ENCODE assay signal across 8 cellular contexts in the genomic region with DNA sequence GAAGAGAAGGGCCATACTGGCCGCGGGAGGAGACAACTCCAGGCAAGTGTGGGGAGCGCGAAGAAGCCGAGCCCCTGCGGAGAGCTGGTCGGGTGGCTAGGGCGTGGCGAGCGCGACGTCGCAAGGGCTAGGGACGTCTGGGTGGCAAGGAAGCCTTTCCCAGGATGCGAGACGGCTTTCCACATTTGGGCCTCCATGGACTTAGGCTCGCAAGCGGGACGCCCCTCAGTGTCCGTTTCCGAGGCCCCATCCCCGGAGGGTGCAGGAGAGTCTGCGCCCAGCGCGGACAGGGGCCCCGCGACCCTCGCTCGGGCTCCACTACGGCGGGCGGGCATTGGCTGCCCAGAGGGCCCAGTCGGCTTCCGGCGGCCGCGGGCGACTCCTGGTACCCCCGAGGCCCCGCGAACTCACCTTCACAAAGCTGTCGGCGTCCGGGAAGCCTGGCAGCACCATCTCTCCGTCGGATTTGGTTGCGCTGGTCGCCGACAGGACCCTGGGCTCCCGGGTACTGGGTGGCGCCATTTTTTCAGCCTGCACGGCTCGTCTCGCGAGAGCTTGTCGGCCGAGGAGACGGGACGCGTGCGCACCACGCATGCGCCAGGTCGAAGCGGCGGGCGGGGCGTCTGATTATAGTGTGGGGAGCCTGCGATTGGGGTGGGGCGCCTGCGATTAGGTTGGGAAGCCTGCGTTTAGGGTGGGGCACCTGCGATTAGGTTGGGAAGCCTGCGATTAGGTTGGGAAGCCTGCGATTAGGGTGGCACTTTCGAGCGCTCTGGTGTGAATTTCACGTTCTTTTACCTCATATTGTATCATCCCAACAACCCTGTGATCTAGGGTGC. TPM values are rescaled to one million over a fixed set of nuclear protein-coding genes. Genes with fewer than 3 reads are reported as not detected.
DNase-seq lines count a peak whose midpoint lies in the region; ATAC-seq and TF ChIP-seq lines count a peak whose summit lies in the region.

Gene EXOSC10, minus strand, starts transcription at position 560 of the 839 bp plus-strand sequence. Its CDS starts 38 bp downstream, at position 522.

- H3K9me3 ChIP-seq in right atrium auricular region: no peaks in the 10 kb centered on the region
- H3K9me3 ChIP-seq in psoas muscle: no peaks in the 10 kb centered on the region

- H3K4me3 ChIP-seq in right atrium auricular region: peak within 1 kb of the TSS; percentile 91 to 97
- peak within 1 kb of the TSS; percentile 99 for H3K4me3 ChIP-seq in psoas muscle
- peak within 1 kb of the TSS; percentile 92 for H3K4me3 ChIP-seq in urinary bladder (ENCODE audit: low read depth, low read length)

- in situ Hi-C loops in GM13976 (cut with MboI; ENCODE audit: low sequenced_read_pairs, unreplicated experiment): no loop called here

- DNase-seq in GM13976 (ENCODE audit: low spot score): peak; percentile 98
- peak; percentile 82 to 86 for DNase-seq in NCI-H187 (lab: John Stamatoyannopoulos, UW)
- peak in 57 of 58 donors; percentile 56 to 94 (median 84) for DNase-seq in anterior cingulate cortex (lab: John Stamatoyannopoulos, UW)
- peak; percentile 89 for DNase-seq in right atrium auricular region (ENCODE audit: low spot score)
- peak; percentile 94 to 97 for DNase-seq in psoas muscle

- 0 to 1% (median 1%) methylated on average over 78 of the region's 78 CpGs for WGBS in psoas muscle, 3 donors
- under 1% methylated on average over 78 of the region's 78 CpGs for WGBS in urinary bladder

- H3K36me3 ChIP-seq in right atrium auricular region (peaks cover 24% of the 10 kb centered on the region), psoas muscle (ENCODE audit: insufficient read depth in 1 of 2, low read depth in 1 of 2) (peaks cover 2 to 35% of the 10 kb centered on the region in 2 donors), urinary bladder (ENCODE audit: insufficient read depth) (peaks cover 2% of the 10 kb centered on the region)

- peak within 1 kb of the TSS; percentile 71 to 82 for H3K27ac ChIP-seq in right atrium auricular region
- peak within 1 kb of the TSS; percentile 82 for H3K27ac ChIP-seq in psoas muscle
- H3K27ac ChIP-seq in urinary bladder (ENCODE audit: low read depth): peak within 1 kb of the TSS; percentile 73

- intact Hi-C loops in T-helper 2 cell treated with Interferon-gamma antibody and Interleukin-4, amounts not matched to agents 100 ng/mL and 5 ng/mL, for 36 hours (cut with micrococcal nuclease): loop anchor here (2.0 kb wide), 1 partner anchor 39 kb away; the partner anchor contains the start of gene SRM
- intact Hi-C loops in psoas muscle (cut with DNase I): loop anchor here in 1 of 2 donors (5.0 kb wide), 1 partner anchor 53 kb away; no protein-coding TSS in a partner anchor

- TF ChIP-seq CTCF in GM13976 (IDR thresholded peaks at IDR 0.05; ENCODE audit: borderline replicate concordance, control extremely low read depth, extremely low read depth, insufficient read depth, missing control alignments): no peak
- TF ChIP-seq CTCF in right atrium auricular region (IDR thresholded peaks at IDR 0.05): peak in 1 of 2 donors; percentile 42
- TF ChIP-seq CTCF in psoas muscle (IDR thresholded peaks at IDR 0.05): no peak

- no peaks in the 10 kb centered on the region for H3K27me3 ChIP-seq in right atrium auricular region
- no peaks in the 10 kb centered on the region for H3K27me3 ChIP-seq in psoas muscle (ENCODE audit: insufficient read depth in 3 of 3, low read length in 2 of 3)

- H3K4me1 ChIP-seq in right atrium auricular region: peaks cover 0 to 17% of the 10 kb centered on the region in 2 donors
- H3K4me1 ChIP-seq in psoas muscle: peaks cover 11% of the 10 kb centered on the region
- H3K4me1 ChIP-seq in urinary bladder (ENCODE audit: insufficient read depth): no peaks in the 10 kb centered on the region

- ATAC-seq in HG02885 (IDR thresholded peaks at IDR 0.05; ENCODE audit: poor library complexity, unreplicated experiment) (peak; percentile 95), psoas muscle (peak; percentile 97 to 100 (median 99))

RNA-seq across cellular contexts. Expression of gene EXOSC10, which starts in this region (rescaled TPM):
- total RNA-seq in T-helper 2 cell treated with Interferon-gamma antibody and Interleukin-4, amounts not matched to agents 100 ng/mL and 5 ng/mL, for 36 hours: 86.0 and 91.0 TPM in 2 replicates
- total RNA-seq in right atrium auricular region (10 to 100 TPM; 20.5 to 22.0 TPM), psoas muscle (10 to 100 TPM; 16.3 to 34.8 (median 25.7) TPM), urinary bladder (54.0 TPM)
- polyA plus RNA-seq in psoas muscle (10 to 100 TPM; 25.7 to 39.1 (median 30.8) TPM), urinary bladder (38.4 TPM)

Comparison
In these comparisons a context has a peak if more than half of its experiments do, and no peak if none do; other contexts are left out.
1. Peak in every context shown above with its lines: DNase-seq, ATAC-seq, H3K4me3 ChIP-seq and H3K27ac ChIP-seq.